In genomic region chr1:202810193-202810614, GRCh38 we compare ENCODE assay signal across 1 cellular context.
TF ChIP-seq lines count a peak whose summit lies in the region.

No MANE protein-coding gene starts in this region.

TF ChIP-seq in endothelial cell of umbilical vein, 7 proteins besides CTCF, POLR2A, EP300 and RAD21 (continued from another document):
- TF ChIP-seq MAX (IDR thresholded peaks at IDR 0.05; ENCODE audit: insufficient read depth, insufficient read length) (no peak), MYC (IDR thresholded peaks at IDR 0.05; ENCODE audit: low read depth, low read length) (no peak), JUN (IDR thresholded peaks at IDR 0.05; ENCODE audit: borderline replicate concordance, insufficient read depth, insufficient read length, low read depth) (no peak), EZH2 (IDR thresholded peaks at IDR 0.05; ENCODE audit: borderline replicate concordance, low read depth, low read length, severe bottlenecking) (no peak)
